Comparison of ENCODE assay signal across 1 cellular context in the genomic region with DNA sequence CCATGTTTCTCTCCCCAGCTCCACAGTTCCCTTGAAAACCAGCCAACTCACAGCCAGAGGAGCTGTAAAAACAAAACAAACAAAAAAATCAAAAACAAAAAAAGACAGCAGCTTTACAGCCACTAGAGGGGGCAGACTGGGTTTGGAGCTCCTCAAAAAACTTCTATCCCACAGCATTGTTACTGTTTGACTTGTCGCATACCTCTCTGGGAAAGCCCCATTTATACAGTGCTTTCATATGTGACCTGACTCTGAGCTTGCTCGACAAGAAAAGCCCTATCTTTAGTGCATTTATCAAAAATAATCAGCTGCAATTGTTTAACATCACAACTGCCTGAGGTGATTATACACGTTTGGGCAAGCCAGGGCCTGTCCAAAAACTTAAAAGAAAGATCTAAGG.
TF ChIP-seq lines count a peak whose summit lies in the region.

No MANE protein-coding gene starts in this region.

TF ChIP-seq in IMR-90, 13 proteins besides CTCF, POLR2A, EP300 and RAD21 (continued from another document):
- no peak for TF ChIP-seq RFX5 (IDR thresholded peaks at IDR 0.05; ENCODE audit: low read depth, low read length)
- no peak for TF ChIP-seq FOS (IDR thresholded peaks at IDR 0.05; ENCODE audit: low read depth, low read length)
- TF ChIP-seq RCOR1 (IDR thresholded peaks at IDR 0.05; ENCODE audit: insufficient replicate concordance, low read length), result no peak
- TF ChIP-seq CHD1 (IDR thresholded peaks at IDR 0.05; ENCODE audit: low read depth, low read length), result no peak
TF ChIP-seq in IMR-90: peak in this region for 1.
